ENCODE assay signal across 1 cellular context in the genomic region with DNA sequence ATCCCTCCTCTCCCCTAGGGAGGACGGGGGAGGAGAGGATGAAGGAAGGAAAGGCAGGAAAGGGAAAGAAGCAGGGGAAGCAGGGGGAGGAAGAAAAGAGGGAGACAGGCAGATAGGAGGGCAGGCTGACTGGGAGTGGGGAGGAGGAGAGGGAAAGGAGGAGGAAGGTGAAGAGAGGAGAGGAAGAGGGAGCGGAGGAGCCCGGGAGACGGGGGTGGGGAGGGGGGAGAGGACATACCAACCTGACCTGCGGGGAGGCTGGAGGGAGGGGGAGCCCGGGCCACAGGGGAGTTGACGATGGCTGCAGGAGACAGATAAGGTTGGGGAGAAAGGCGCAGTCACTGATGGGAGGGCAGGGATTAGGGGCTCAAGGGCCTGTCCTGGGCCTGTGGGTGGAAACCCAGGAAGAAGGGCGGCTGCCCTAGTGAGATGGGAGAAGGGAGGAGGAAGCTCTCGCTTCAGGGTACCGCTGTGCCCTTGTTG.
A peak's percentile ranks its signal among the peaks of the same experiment; 100 is the strongest.
TF ChIP-seq lines count a peak whose summit lies in the region.

No MANE protein-coding gene starts in this region.

TF ChIP-seq in K562, 482 proteins besides CTCF, POLR2A, EP300 and RAD21 (continued from another document):
- TF ChIP-seq, protein P1, sequence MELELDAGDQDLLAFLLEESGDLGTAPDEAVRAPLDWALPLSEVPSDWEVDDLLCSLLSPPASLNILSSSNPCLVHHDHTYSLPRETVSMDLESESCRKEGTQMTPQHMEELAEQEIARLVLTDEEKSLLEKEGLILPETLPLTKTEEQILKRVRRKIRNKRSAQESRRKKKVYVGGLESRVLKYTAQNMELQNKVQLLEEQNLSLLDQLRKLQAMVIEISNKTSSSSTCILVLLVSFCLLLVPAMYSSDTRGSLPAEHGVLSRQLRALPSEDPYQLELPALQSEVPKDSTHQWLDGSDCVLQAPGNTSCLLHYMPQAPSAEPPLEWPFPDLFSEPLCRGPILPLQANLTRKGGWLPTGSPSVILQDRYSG (tag; conservative IDR thresholded peaks at IDR 0.05; ENCODE audit: low read depth) = no peak
- TF ChIP-seq KHSRP (IDR thresholded peaks at IDR 0.05) = no peak
- TF ChIP-seq ILK (tag; IDR thresholded peaks at IDR 0.05; ENCODE audit: borderline replicate concordance, low read depth) = no peak
- TF ChIP-seq MBD2 (IDR thresholded peaks at IDR 0.05; ENCODE audit: borderline replicate concordance, low read depth) = peak; percentile 51; the same call in 1 of the 2 replicates
- TF ChIP-seq RB1 (IDR thresholded peaks at IDR 0.05; ENCODE audit: low read depth) = no peak
- peak; percentile 71 for TF ChIP-seq CXXC5 (CRISPR knock-in tag; IDR thresholded peaks at IDR 0.05)
- TF ChIP-seq ZNF143 (CRISPR knock-in tag; IDR thresholded peaks at IDR 0.05) = no peak
- no peak for TF ChIP-seq FOXJ3 (CRISPR knock-in tag; IDR thresholded peaks at IDR 0.05)
- TF ChIP-seq ZNF224 (CRISPR knock-in tag; IDR thresholded peaks at IDR 0.05) = no peak
- TF ChIP-seq ZC3H8 (IDR thresholded peaks at IDR 0.05) = no peak
- peak; percentile 86 for TF ChIP-seq MTA2 (IDR thresholded peaks at IDR 0.05; ENCODE audit: low read depth)
- no peak for TF ChIP-seq BDP1 (IDR thresholded peaks at IDR 0.05; ENCODE audit: insufficient read depth, insufficient read length)
- no peak for TF ChIP-seq SIX5 (IDR thresholded peaks at IDR 0.05; ENCODE audit: borderline replicate concordance in 1 of 2, insufficient read depth in 1 of 2, low read depth in 1 of 2, low read length in 2 of 2)
- TF ChIP-seq CBX3 (IDR thresholded peaks at IDR 0.05; ENCODE audit: borderline replicate concordance in 1 of 2, low read length in 2 of 2) = peak in 1 of 2 experiments; percentile 17; a peak in 1 of 3 replicates
- TF ChIP-seq BMI1 (IDR thresholded peaks at IDR 0.05; ENCODE audit: low read length) = no peak
- TF ChIP-seq, protein P2, sequence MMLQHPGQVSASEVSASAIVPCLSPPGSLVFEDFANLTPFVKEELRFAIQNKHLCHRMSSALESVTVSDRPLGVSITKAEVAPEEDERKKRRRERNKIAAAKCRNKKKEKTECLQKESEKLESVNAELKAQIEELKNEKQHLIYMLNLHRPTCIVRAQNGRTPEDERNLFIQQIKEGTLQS (IDR thresholded peaks at IDR 0.05) = no peak
- TF ChIP-seq, protein P2 (CRISPR knock-in tag; conservative IDR thresholded peaks at IDR 0.05) = no peak
- no peak for TF ChIP-seq EHMT2 (IDR thresholded peaks at IDR 0.05)
- no peak for TF ChIP-seq ZNF175 (CRISPR knock-in tag; IDR thresholded peaks at IDR 0.05; ENCODE audit: low read depth)
- peak; percentile 71 for TF ChIP-seq NFIC (IDR thresholded peaks at IDR 0.05)
- TF ChIP-seq, protein P3, sequence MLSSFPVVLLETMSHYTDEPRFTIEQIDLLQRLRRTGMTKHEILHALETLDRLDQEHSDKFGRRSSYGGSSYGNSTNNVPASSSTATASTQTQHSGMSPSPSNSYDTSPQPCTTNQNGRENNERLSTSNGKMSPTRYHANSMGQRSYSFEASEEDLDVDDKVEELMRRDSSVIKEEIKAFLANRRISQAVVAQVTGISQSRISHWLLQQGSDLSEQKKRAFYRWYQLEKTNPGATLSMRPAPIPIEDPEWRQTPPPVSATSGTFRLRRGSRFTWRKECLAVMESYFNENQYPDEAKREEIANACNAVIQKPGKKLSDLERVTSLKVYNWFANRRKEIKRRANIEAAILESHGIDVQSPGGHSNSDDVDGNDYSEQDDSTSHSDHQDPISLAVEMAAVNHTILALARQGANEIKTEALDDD (IDR thresholded peaks at IDR 0.05) = no peak
- no peak for TF ChIP-seq SAP30 (IDR thresholded peaks at IDR 0.05; ENCODE audit: borderline replicate concordance, insufficient read depth, low read depth, low read length, poor library complexity, severe bottlenecking)
- TF ChIP-seq HNRNPH1 (optimal IDR thresholded peaks at IDR 0.05; ENCODE audit: low read depth, low read length) = no peak
- TF ChIP-seq SMAD3 (CRISPR knock-in tag; conservative IDR thresholded peaks at IDR 0.05) = no peak
- peak; percentile 89 for TF ChIP-seq TEAD4 (IDR thresholded peaks at IDR 0.05; ENCODE audit: low read length)
- no peak for TF ChIP-seq TEAD4 (CRISPR knock-in tag; IDR thresholded peaks at IDR 0.05; ENCODE audit: borderline replicate concordance)
- no peak for TF ChIP-seq KLF1 (tag; IDR thresholded peaks at IDR 0.05)
- no peak for TF ChIP-seq HOXB6 (CRISPR knock-in tag; IDR thresholded peaks at IDR 0.05; ENCODE audit: borderline replicate concordance)
- no peak for TF ChIP-seq TAF1 (IDR thresholded peaks at IDR 0.05; ENCODE audit: control insufficient read depth, extremely low read depth, insufficient read depth, low read length, severe bottlenecking)
- TF ChIP-seq, protein P4, sequence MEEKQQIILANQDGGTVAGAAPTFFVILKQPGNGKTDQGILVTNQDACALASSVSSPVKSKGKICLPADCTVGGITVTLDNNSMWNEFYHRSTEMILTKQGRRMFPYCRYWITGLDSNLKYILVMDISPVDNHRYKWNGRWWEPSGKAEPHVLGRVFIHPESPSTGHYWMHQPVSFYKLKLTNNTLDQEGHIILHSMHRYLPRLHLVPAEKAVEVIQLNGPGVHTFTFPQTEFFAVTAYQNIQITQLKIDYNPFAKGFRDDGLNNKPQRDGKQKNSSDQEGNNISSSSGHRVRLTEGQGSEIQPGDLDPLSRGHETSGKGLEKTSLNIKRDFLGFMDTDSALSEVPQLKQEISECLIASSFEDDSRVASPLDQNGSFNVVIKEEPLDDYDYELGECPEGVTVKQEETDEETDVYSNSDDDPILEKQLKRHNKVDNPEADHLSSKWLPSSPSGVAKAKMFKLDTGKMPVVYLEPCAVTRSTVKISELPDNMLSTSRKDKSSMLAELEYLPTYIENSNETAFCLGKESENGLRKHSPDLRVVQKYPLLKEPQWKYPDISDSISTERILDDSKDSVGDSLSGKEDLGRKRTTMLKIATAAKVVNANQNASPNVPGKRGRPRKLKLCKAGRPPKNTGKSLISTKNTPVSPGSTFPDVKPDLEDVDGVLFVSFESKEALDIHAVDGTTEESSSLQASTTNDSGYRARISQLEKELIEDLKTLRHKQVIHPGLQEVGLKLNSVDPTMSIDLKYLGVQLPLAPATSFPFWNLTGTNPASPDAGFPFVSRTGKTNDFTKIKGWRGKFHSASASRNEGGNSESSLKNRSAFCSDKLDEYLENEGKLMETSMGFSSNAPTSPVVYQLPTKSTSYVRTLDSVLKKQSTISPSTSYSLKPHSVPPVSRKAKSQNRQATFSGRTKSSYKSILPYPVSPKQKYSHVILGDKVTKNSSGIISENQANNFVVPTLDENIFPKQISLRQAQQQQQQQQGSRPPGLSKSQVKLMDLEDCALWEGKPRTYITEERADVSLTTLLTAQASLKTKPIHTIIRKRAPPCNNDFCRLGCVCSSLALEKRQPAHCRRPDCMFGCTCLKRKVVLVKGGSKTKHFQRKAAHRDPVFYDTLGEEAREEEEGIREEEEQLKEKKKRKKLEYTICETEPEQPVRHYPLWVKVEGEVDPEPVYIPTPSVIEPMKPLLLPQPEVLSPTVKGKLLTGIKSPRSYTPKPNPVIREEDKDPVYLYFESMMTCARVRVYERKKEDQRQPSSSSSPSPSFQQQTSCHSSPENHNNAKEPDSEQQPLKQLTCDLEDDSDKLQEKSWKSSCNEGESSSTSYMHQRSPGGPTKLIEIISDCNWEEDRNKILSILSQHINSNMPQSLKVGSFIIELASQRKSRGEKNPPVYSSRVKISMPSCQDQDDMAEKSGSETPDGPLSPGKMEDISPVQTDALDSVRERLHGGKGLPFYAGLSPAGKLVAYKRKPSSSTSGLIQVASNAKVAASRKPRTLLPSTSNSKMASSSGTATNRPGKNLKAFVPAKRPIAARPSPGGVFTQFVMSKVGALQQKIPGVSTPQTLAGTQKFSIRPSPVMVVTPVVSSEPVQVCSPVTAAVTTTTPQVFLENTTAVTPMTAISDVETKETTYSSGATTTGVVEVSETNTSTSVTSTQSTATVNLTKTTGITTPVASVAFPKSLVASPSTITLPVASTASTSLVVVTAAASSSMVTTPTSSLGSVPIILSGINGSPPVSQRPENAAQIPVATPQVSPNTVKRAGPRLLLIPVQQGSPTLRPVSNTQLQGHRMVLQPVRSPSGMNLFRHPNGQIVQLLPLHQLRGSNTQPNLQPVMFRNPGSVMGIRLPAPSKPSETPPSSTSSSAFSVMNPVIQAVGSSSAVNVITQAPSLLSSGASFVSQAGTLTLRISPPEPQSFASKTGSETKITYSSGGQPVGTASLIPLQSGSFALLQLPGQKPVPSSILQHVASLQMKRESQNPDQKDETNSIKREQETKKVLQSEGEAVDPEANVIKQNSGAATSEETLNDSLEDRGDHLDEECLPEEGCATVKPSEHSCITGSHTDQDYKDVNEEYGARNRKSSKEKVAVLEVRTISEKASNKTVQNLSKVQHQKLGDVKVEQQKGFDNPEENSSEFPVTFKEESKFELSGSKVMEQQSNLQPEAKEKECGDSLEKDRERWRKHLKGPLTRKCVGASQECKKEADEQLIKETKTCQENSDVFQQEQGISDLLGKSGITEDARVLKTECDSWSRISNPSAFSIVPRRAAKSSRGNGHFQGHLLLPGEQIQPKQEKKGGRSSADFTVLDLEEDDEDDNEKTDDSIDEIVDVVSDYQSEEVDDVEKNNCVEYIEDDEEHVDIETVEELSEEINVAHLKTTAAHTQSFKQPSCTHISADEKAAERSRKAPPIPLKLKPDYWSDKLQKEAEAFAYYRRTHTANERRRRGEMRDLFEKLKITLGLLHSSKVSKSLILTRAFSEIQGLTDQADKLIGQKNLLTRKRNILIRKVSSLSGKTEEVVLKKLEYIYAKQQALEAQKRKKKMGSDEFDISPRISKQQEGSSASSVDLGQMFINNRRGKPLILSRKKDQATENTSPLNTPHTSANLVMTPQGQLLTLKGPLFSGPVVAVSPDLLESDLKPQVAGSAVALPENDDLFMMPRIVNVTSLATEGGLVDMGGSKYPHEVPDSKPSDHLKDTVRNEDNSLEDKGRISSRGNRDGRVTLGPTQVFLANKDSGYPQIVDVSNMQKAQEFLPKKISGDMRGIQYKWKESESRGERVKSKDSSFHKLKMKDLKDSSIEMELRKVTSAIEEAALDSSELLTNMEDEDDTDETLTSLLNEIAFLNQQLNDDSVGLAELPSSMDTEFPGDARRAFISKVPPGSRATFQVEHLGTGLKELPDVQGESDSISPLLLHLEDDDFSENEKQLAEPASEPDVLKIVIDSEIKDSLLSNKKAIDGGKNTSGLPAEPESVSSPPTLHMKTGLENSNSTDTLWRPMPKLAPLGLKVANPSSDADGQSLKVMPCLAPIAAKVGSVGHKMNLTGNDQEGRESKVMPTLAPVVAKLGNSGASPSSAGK (IDR thresholded peaks at IDR 0.05) = no peak
- TF ChIP-seq RCOR1 (IDR thresholded peaks at IDR 0.05; ENCODE audit: borderline replicate concordance in 1 of 2, low read depth in 2 of 2, low read length in 2 of 2) = peak; percentile 34 to 95; a peak in 3 of 4 replicates
- TF ChIP-seq CSDE1 (IDR thresholded peaks at IDR 0.05) = no peak
- TF ChIP-seq, protein P5, sequence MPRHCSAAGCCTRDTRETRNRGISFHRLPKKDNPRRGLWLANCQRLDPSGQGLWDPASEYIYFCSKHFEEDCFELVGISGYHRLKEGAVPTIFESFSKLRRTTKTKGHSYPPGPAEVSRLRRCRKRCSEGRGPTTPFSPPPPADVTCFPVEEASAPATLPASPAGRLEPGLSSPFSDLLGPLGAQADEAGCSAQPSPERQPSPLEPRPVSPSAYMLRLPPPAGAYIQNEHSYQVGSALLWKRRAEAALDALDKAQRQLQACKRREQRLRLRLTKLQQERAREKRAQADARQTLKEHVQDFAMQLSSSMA (CRISPR knock-in tag; IDR thresholded peaks at IDR 0.05) = no peak
- no peak for TF ChIP-seq ZNF140 (CRISPR knock-in tag; IDR thresholded peaks at IDR 0.05)
- TF ChIP-seq, protein P6, sequence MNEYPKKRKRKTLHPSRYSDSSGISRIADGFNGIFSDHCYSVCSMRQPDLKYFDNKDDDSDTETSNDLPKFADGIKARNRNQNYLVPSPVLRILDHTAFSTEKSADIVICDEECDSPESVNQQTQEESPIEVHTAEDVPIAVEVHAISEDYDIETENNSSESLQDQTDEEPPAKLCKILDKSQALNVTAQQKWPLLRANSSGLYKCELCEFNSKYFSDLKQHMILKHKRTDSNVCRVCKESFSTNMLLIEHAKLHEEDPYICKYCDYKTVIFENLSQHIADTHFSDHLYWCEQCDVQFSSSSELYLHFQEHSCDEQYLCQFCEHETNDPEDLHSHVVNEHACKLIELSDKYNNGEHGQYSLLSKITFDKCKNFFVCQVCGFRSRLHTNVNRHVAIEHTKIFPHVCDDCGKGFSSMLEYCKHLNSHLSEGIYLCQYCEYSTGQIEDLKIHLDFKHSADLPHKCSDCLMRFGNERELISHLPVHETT (CRISPR knock-in tag; conservative IDR thresholded peaks at IDR 0.05 in 1 of 2, IDR thresholded peaks at IDR 0.05 in 1 of 2) = no peak
- TF ChIP-seq ZFX (CRISPR knock-in tag; IDR thresholded peaks at IDR 0.05) = no peak; the same call in 1 of the 2 replicates
- TF ChIP-seq MYNN (IDR thresholded peaks at IDR 0.05) = peak; percentile 52; the same call in 1 of the 2 replicates
- TF ChIP-seq MYNN (CRISPR knock-in tag; IDR thresholded peaks at IDR 0.05) = no peak
- TF ChIP-seq, protein P7, sequence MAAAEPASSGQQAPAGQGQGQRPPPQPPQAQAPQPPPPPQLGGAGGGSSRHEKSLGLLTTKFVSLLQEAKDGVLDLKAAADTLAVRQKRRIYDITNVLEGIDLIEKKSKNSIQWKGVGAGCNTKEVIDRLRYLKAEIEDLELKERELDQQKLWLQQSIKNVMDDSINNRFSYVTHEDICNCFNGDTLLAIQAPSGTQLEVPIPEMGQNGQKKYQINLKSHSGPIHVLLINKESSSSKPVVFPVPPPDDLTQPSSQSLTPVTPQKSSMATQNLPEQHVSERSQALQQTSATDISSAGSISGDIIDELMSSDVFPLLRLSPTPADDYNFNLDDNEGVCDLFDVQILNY (CRISPR knock-in tag; IDR thresholded peaks at IDR 0.05) = no peak
- TF ChIP-seq STAT5A (IDR thresholded peaks at IDR 0.05; ENCODE audit: borderline replicate concordance, low read length) = peak; percentile 72
- TF ChIP-seq EWSR1 (IDR thresholded peaks at IDR 0.05; ENCODE audit: borderline replicate concordance, low read depth, partially characterized antibody) = no peak
- TF ChIP-seq YBX1 (IDR thresholded peaks at IDR 0.05) = no peak
- no peak; the same call in 1 of the 2 replicates for TF ChIP-seq LCOR (CRISPR knock-in tag; IDR thresholded peaks at IDR 0.05)
- no peak for TF ChIP-seq PCBP1 (IDR thresholded peaks at IDR 0.05; ENCODE audit: low read depth, low read length, poor library complexity, severe bottlenecking)
- TF ChIP-seq, protein P8, sequence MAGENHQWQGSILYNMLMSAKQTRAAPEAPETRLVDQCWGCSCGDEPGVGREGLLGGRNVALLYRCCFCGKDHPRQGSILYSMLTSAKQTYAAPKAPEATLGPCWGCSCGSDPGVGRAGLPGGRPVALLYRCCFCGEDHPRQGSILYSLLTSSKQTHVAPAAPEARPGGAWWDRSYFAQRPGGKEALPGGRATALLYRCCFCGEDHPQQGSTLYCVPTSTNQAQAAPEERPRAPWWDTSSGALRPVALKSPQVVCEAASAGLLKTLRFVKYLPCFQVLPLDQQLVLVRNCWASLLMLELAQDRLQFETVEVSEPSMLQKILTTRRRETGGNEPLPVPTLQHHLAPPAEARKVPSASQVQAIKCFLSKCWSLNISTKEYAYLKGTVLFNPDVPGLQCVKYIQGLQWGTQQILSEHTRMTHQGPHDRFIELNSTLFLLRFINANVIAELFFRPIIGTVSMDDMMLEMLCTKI (IDR thresholded peaks at IDR 0.05; ENCODE audit: partially characterized antibody) = no peak
- no peak for TF ChIP-seq SUPT5H (IDR thresholded peaks at IDR 0.05)
- TF ChIP-seq MYBL2 (IDR thresholded peaks at IDR 0.05; ENCODE audit: low read depth) = no peak
- TF ChIP-seq MYBL2 (CRISPR knock-in tag; IDR thresholded peaks at IDR 0.05; ENCODE audit: borderline replicate concordance) = no peak
- TF ChIP-seq HLTF (IDR thresholded peaks at IDR 0.05) = no peak
TF ChIP-seq in K562: peak in this region for 70.
